25 cellular contexts compared by ENCODE assay signal in the genomic region with DNA sequence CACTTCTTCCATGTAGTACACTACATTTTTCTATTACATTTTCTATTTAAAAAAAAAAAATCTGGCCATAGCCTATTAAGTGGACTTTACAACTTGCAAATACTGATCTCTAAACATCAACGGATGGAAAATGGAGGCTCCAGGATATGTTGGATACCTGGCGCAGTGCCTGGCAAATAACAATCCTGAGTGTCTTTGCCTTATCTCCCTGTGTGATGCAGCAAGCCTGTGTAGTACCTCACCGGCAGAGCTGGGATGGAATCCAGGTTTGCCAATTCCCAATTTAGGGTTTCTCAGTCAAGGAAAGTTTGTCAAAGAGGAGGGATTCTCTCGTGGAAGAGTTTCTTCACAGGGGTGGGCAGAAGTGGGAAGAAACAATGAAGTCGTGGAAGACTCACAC.
"Had no signal": no experiment of that assay in that cellular context is flagged by ENCODE, and none has a peak within 500 bp of the region (broad histone marks: within the 10 kb centered on the region; RNA-seq: fewer than 3 reads in every experiment).

No MANE protein-coding gene starts in this region.

- H3K27me3 ChIP-seq: body of pancreas, left lung, sigmoid colon, upper lobe of left lung had no signal

- DNase-seq: activated CD4-positive, alpha-beta T cell treated with anti-CD3 and anti-CD28 coated beads for 4 hours; activated CD4-positive, alpha-beta T cell treated with anti-CD3 and anti-CD28 coated beads, Interleukin-2, amount 50 U/mL, for 4 hours; activated CD8-positive, alpha-beta memory T cell treated with anti-CD3 and anti-CD28 coated beads for 24 hours; activated effector memory CD4-positive, alpha-beta T cell treated with Interleukin-2 at 50 U/mL for 16 hours; activated naive CD4-positive, alpha-beta T cell treated with Interleukin-2 at 50 U/mL for 16 hours; aorta; body of pancreas; caudate nucleus; cortex of kidney; foreskin melanocyte; kidney glomerular epithelial cell; left lung; midbrain; naive thymus-derived CD4-positive, alpha-beta T cell; occipital lobe; sigmoid colon; stimulated activated CD4-positive, alpha-beta T cell treated with anti-CD3 and anti-CD28 coated beads, Interleukin-4, amount 100 ng/mL, for 4 hours; stimulated activated CD8-positive, alpha-beta memory T cell treated with anti-CD3 and anti-CD28 coated beads, Interleukin-4, amount 100 ng/mL, for 48 hours; stimulated activated naive CD8-positive, alpha-beta T cell treated with anti-CD3 and anti-CD28 coated beads, Interleukin-15, amount 100 ng/mL, for 72 hours; substantia nigra; SW 1271; T-helper 9 cell; upper lobe of left lung had no signal

- H3K9me3 ChIP-seq: body of pancreas, left lung, sigmoid colon, upper lobe of left lung had no signal

- H3K36me3 ChIP-seq: left lung, sigmoid colon, upper lobe of left lung had no signal

- ATAC-seq: body of pancreas; naive thymus-derived CD4-positive, alpha-beta T cell; stimulated activated memory B cell treated with anti-CD40 and anti-IgM and Interleukin-4, amounts not matched to agents 10 μg/mL and 1 μg/mL and 100 μg/mL, for 72 hours; stimulated activated naive CD8-positive, alpha-beta T cell treated with anti-CD3 and anti-CD28 coated beads, Interleukin-15, amount 100 ng/mL, for 72 hours had no signal

- H3K4me1 ChIP-seq: left lung, sigmoid colon had no signal

- H3K27ac ChIP-seq: body of pancreas, left lung, upper lobe of left lung, VCaP had no signal

- H3K4me3 ChIP-seq: body of pancreas, left lung, sigmoid colon, upper lobe of left lung had no signal
